In genomic region chr19:46634656-46635218, GRCh38 we compare ENCODE assay signal across 9 cellular contexts. TPM values are rescaled to one million over a fixed set of nuclear protein-coding genes. Genes with fewer than 3 reads are reported as not detected.
DNase-seq lines count a peak whose midpoint lies in the region; ATAC-seq lines count a peak whose summit lies in the region.
"Had no signal": no experiment of that assay in that cellular context is flagged by ENCODE, and none has a peak within 500 bp of the region (broad histone marks: within the 10 kb centered on the region; RNA-seq: fewer than 3 reads in every experiment).

No MANE protein-coding gene starts in this region.

- peak overlapping the region; percentile 34 to 89 (median 72) for H3K4me3 Mint-ChIP-seq in CD4-positive, CD25-positive, alpha-beta regulatory T cell
- peak overlapping the region; percentile 81 for H3K4me3 Mint-ChIP-seq in activated naive CD8-positive, alpha-beta T cell treated with anti-CD3 and anti-CD28 coated beads, Interleukin-2, amount 50 U/mL, for 24 hours

- no peaks in the 10 kb centered on the region for H3K9me3 ChIP-seq in CD4-positive, CD25-positive, alpha-beta regulatory T cell (ENCODE audit: control insufficient read depth in 2 of 2, low read length in 2 of 2)

- H3K9ac ChIP-seq in mesendoderm (ENCODE audit: low read length): peak overlapping the region; percentile 11

- no peak overlapping the region for H3K4ac ChIP-seq in mesendoderm (ENCODE audit: low read depth, low read length)

- H3K4me1 ChIP-seq in CD4-positive, CD25-positive, alpha-beta regulatory T cell (ENCODE audit: control insufficient read depth, insufficient read depth, low read length, poor library complexity, severe bottlenecking): peaks cover 55% of the 10 kb centered on the region
- peaks cover 8% of the 10 kb centered on the region for H3K4me1 ChIP-seq in mesendoderm (ENCODE audit: control insufficient read depth, low read depth, low read length)

- no peak overlapping the region for H3K18ac ChIP-seq in mesendoderm (ENCODE audit: low read length)

- no peak overlapping the region for H2BK5ac ChIP-seq in mesendoderm (ENCODE audit: low read length)

- no peak overlapping the region for H3K23ac ChIP-seq in mesendoderm (ENCODE audit: low read length)

- peak overlapping the region in 2 of 3 donors; percentile 44 to 91 for H3K27ac Mint-ChIP-seq in CD4-positive, CD25-positive, alpha-beta regulatory T cell
- no peak overlapping the region for H3K27ac Mint-ChIP-seq in activated naive CD8-positive, alpha-beta T cell treated with anti-CD3 and anti-CD28 coated beads, Interleukin-2, amount 50 U/mL, for 24 hours

- WGBS in mesendoderm (ENCODE audit: extremely low coverage, insufficient coverage, low lambda C conversion rate): no CpG with 5 or more reads among the region's 23 CpGs

- H3K79me2 ChIP-seq in mesendoderm (ENCODE audit: control insufficient read depth, insufficient read depth, low read length): no peaks in the 10 kb centered on the region

- no peak for DNase-seq in CD4-positive, CD25-positive, alpha-beta regulatory T cell
- DNase-seq in Jurkat, Clone E6-1 (ENCODE audit: low read depth, low spot score): no peak
- no peak for DNase-seq in activated naive CD8-positive, alpha-beta T cell treated with anti-CD3 and anti-CD28 coated beads, Interleukin-2, amount 50 U/mL, for 24 hours
- no peak for DNase-seq in mesendoderm

- no peak for ATAC-seq in CD4-positive, CD25-positive, alpha-beta regulatory T cell (ENCODE audit: low read depth in 2 of 2)
- no peak for ATAC-seq in activated naive CD8-positive, alpha-beta T cell treated with anti-CD3 and anti-CD28 coated beads, Interleukin-2, amount 50 U/mL, for 24 hours
- ATAC-seq in GM18519 (IDR thresholded peaks at IDR 0.05; ENCODE audit: low FRiP score, unreplicated experiment): no peak
- no peak for ATAC-seq in GM19324 (IDR thresholded peaks at IDR 0.05; ENCODE audit: low FRiP score, unreplicated experiment)
- no peak for ATAC-seq in HG03280 (IDR thresholded peaks at IDR 0.05; ENCODE audit: unreplicated experiment)
- ATAC-seq in HG03196 (IDR thresholded peaks at IDR 0.05; ENCODE audit: unreplicated experiment): no peak

- no peaks in the 10 kb centered on the region for H3K79me1 ChIP-seq in mesendoderm (ENCODE audit: low read length)

- peak overlapping the region; percentile 42 for H3K4me2 ChIP-seq in mesendoderm (ENCODE audit: low read length)

- H3K4me3 ChIP-seq in CD4-positive, CD25-positive, alpha-beta regulatory T cell (ENCODE audit: low read depth, low read length): no peak overlapping the region
- peak overlapping the region; percentile 29 for H3K4me3 ChIP-seq in Jurkat, Clone E6-1 (ENCODE audit: low read length)
- no peak overlapping the region for H3K4me3 ChIP-seq in mesendoderm (ENCODE audit: low read length)

- no peak overlapping the region for H4K8ac ChIP-seq in mesendoderm (ENCODE audit: low read depth, low read length)

- H3K27ac ChIP-seq in CD4-positive, CD25-positive, alpha-beta regulatory T cell (ENCODE audit: insufficient read depth, low read length, poor library complexity, severe bottlenecking): peak overlapping the region; percentile 61
- H3K27ac ChIP-seq in mesendoderm (ENCODE audit: low read depth, low read length): no peak overlapping the region

- H3K36me3 ChIP-seq in CD4-positive, CD25-positive, alpha-beta regulatory T cell (ENCODE audit: control insufficient read depth, insufficient read depth, low read length): no peaks in the 10 kb centered on the region
- no peaks in the 10 kb centered on the region for H3K36me3 ChIP-seq in mesendoderm (ENCODE audit: control insufficient read depth, insufficient read depth, low read length)

- peaks cover 10% of the 10 kb centered on the region for H3K27me3 Mint-ChIP-seq in CD4-positive, CD25-positive, alpha-beta regulatory T cell
- peaks cover 3% of the 10 kb centered on the region for H3K27me3 Mint-ChIP-seq in activated naive CD8-positive, alpha-beta T cell treated with anti-CD3 and anti-CD28 coated beads, Interleukin-2, amount 50 U/mL, for 24 hours

- no peak overlapping the region for H2AK5ac ChIP-seq in mesendoderm (ENCODE audit: low read length)

- peak overlapping the region; percentile 50 for H3K56ac ChIP-seq in mesendoderm (ENCODE audit: low read length)

- no peak overlapping the region for H4K5ac ChIP-seq in mesendoderm (ENCODE audit: low read length)

- no peaks in the 10 kb centered on the region for H3K9me3 Mint-ChIP-seq in CD4-positive, CD25-positive, alpha-beta regulatory T cell
- no peaks in the 10 kb centered on the region for H3K9me3 Mint-ChIP-seq in activated naive CD8-positive, alpha-beta T cell treated with anti-CD3 and anti-CD28 coated beads, Interleukin-2, amount 50 U/mL, for 24 hours

- H2BK120ac ChIP-seq in mesendoderm (ENCODE audit: low read depth, low read length): no peak overlapping the region

- peaks cover 0 to 31% (median 11%) of the 10 kb centered on the region in 4 donors for H3K4me1 Mint-ChIP-seq in CD4-positive, CD25-positive, alpha-beta regulatory T cell
- peaks cover 24% of the 10 kb centered on the region for H3K4me1 Mint-ChIP-seq in activated naive CD8-positive, alpha-beta T cell treated with anti-CD3 and anti-CD28 coated beads, Interleukin-2, amount 50 U/mL, for 24 hours

- no peak overlapping the region for H2BK15ac ChIP-seq in mesendoderm (replicated peaks; ENCODE audit: low read depth)

- no peaks in the 10 kb centered on the region for H3K36me3 Mint-ChIP-seq in CD4-positive, CD25-positive, alpha-beta regulatory T cell
- peaks cover 9% of the 10 kb centered on the region for H3K36me3 Mint-ChIP-seq in activated naive CD8-positive, alpha-beta T cell treated with anti-CD3 and anti-CD28 coated beads, Interleukin-2, amount 50 U/mL, for 24 hours (ENCODE audit: low read depth)

- peaks cover under 1% of the 10 kb centered on the region for H3K27me3 ChIP-seq in CD4-positive, CD25-positive, alpha-beta regulatory T cell (ENCODE audit: control insufficient read depth, insufficient read depth, low read length)
- H3K27me3 ChIP-seq in mesendoderm (ENCODE audit: insufficient read depth, low read length, poor library complexity): no peaks in the 10 kb centered on the region

RNA-seq across cellular contexts. Expression of gene GNG8, which starts 1.3 kb away (rescaled TPM):
- total RNA-seq in CD4-positive, CD25-positive, alpha-beta regulatory T cell: not detected
- 10 to 100 TPM in 1 of 4 donors, 1 to 10 TPM in 2, not detected in 1; 6.8 to 15.7 (median 8.6) TPM for polyA plus RNA-seq in CD4-positive, CD25-positive, alpha-beta regulatory T cell
- not detected for polyA plus RNA-seq in Jurkat, Clone E6-1 (2012; ENCODE audit: insufficient read depth, insufficient read length)
- not detected for polyA plus RNA-seq in mesendoderm (2013, experiment 1 of 2)
- 1.2 TPM for polyA plus RNA-seq in mesendoderm (2013, experiment 2 of 2)
- total RNA-seq: HT-29 had no signal

RNA-seq across cellular contexts. Expression of gene PTGIR, which starts 9.8 kb away (rescaled TPM):
- total RNA-seq in CD4-positive, CD25-positive, alpha-beta regulatory T cell: 8.6 TPM
- 10 to 100 TPM in 2 of 4 donors, 1 to 10 TPM in 1, under 1 TPM in 1; 0.31 to 16.8 (median 10.1) TPM for polyA plus RNA-seq in CD4-positive, CD25-positive, alpha-beta regulatory T cell
- polyA plus RNA-seq in Jurkat, Clone E6-1 (2012; ENCODE audit: insufficient read depth, insufficient read length): 0.85 TPM
- polyA plus RNA-seq in mesendoderm (2013, experiment 1 of 2): not detected
- not detected for polyA plus RNA-seq in mesendoderm (2013, experiment 2 of 2)
- total RNA-seq: HT-29 had no signal

RNA-seq across cellular contexts. Expression of gene DACT3, which starts 26.2 kb away (rescaled TPM):
- total RNA-seq in CD4-positive, CD25-positive, alpha-beta regulatory T cell: not detected
- polyA plus RNA-seq in CD4-positive, CD25-positive, alpha-beta regulatory T cell: not detected
- polyA plus RNA-seq in Jurkat, Clone E6-1 (2012; ENCODE audit: insufficient read depth, insufficient read length): 0.77 TPM
- polyA plus RNA-seq in mesendoderm (2013, experiment 1 of 2): 0.41 TPM
- polyA plus RNA-seq in mesendoderm (2013, experiment 2 of 2): 0.42 TPM

RNA-seq across cellular contexts. Expression of gene CALM3, which starts 33.6 kb away (rescaled TPM):
- 286 TPM for total RNA-seq in CD4-positive, CD25-positive, alpha-beta regulatory T cell
- polyA plus RNA-seq in CD4-positive, CD25-positive, alpha-beta regulatory T cell: 100 to 1,000 TPM; 207 to 361 (median 286) TPM
- polyA plus RNA-seq in Jurkat, Clone E6-1 (2012; ENCODE audit: insufficient read depth, insufficient read length): 522 TPM
- polyA plus RNA-seq in mesendoderm (2013, experiment 1 of 2): 240 TPM
- 237 TPM for polyA plus RNA-seq in mesendoderm (2013, experiment 2 of 2)
